Comparison of ENCODE assay signal across 8 cellular contexts in the genomic region with DNA sequence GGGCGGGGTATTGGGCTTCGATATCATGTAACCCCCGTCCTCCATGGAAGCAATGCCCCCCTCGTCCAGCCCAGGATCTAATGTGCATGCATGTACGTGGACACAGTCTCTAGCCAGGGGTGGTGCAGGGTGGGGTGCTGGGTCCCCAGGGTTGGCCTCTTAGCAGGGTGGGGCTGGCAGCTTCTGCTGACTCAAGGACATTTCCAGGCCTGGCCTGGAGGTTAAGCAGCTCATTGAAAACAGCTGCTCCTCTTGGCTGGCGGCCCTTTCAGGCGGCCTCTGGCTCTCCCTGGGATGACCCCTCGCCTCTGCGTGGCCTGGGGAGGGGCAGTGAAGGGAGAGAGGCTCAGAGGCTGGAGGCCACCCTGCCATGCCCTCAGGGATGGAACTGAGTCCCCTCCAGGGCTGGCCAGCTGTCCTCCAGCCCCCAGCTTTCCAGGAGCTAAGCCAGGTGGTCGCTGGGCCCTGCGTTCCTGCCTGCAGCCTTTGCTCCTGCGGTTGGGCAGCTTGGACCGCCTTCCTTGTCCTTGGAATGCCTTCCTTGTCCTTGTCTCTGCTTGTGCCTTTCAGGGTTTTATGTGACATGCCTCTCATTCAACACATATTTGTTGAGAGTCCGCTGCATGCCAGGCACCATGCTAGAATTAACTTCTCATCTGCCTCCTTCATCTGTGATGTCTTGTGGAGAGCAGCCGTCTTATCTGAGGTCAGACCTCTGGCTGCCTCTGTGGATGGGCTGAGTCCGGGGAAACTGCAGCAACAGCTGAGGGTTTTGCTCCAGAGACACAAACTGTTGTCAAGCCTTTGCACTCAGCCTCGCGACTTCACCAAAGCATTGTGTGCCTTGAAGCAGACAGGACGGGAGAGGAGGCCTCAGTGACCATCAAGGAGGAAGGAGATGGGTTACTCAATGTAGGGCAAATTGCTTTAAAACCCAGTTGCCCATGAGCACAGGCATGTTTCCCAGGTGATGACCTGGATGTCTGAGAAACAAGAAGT. TPM values are rescaled to one million over a fixed set of nuclear protein-coding genes. Genes with fewer than 3 reads are reported as not detected.
A peak's percentile ranks its signal among the peaks of the same experiment; 100 is the strongest.
DNase-seq lines count a peak whose midpoint lies in the region; ATAC-seq lines count a peak whose summit lies in the region.

No MANE protein-coding gene starts in this region.

- ATAC-seq in GM19023 (IDR thresholded peaks at IDR 0.05; ENCODE audit: unreplicated experiment) = no peak

- H3K18ac ChIP-seq in trophoblast cell (ENCODE audit: low read length) = peak overlapping the region; percentile 9

- intact Hi-C loops in head of caudate nucleus (cut with DNase I) = no loop called here

- WGBS in trophoblast cell (ENCODE audit: extremely low coverage, insufficient coverage, insufficient read length) = no CpG with 5 or more reads among the region's 19 CpGs

- H2BK120ac ChIP-seq in trophoblast cell (ENCODE audit: insufficient read depth, low read length, poor library complexity) = peak overlapping the region; percentile 27

- H4K12ac ChIP-seq in trophoblast cell (ENCODE audit: low read depth, low read length) = no peak overlapping the region

- peak overlapping the region; percentile 80 for H3K4me2 ChIP-seq in trophoblast cell (ENCODE audit: low read length)

- peak overlapping the region; percentile 75 for H3K27ac ChIP-seq in trophoblast cell (ENCODE audit: low read depth, low read length)

- H3K4me3 ChIP-seq in trophoblast cell (ENCODE audit: low read depth, low read length) = no peak overlapping the region

- peaks cover 15% of the 10 kb centered on the region for H3K79me1 ChIP-seq in trophoblast cell (ENCODE audit: low read length)

- no peaks in the 10 kb centered on the region for H3K9me3 ChIP-seq in trophoblast cell (ENCODE audit: insufficient read depth, low read depth, low read length)

- no peak overlapping the region for H2AFZ ChIP-seq in trophoblast cell (ENCODE audit: insufficient read depth, low read length, poor library complexity)

- H3K27me3 ChIP-seq in trophoblast cell (ENCODE audit: insufficient read depth, low read length) = no peaks in the 10 kb centered on the region

- no peak overlapping the region for H3K4ac ChIP-seq in trophoblast cell (ENCODE audit: low read depth, low read length)

- H3K9ac ChIP-seq in trophoblast cell (ENCODE audit: low read length) = no peak overlapping the region

- peaks cover 3% of the 10 kb centered on the region for H3K79me2 ChIP-seq in trophoblast cell (ENCODE audit: control insufficient read depth, insufficient read depth, low read length, poor library complexity)

- peak overlapping the region; percentile 44 for H4K8ac ChIP-seq in trophoblast cell (ENCODE audit: low read depth, low read length)

- H3K14ac ChIP-seq in trophoblast cell (ENCODE audit: low read length) = peak overlapping the region; percentile 8

- peak overlapping the region; percentile 23 for H4K91ac ChIP-seq in trophoblast cell (ENCODE audit: low read depth, low read length)

- H2BK5ac ChIP-seq in trophoblast cell (ENCODE audit: low read depth, low read length, poor library complexity) = peak overlapping the region; percentile 20

- peak; percentile 79 for DNase-seq in ELF-1 (ENCODE audit: low read depth, low spot score)
- DNase-seq in NOMO-1 treated with DMSO at 0.1 percent for 48 hours (lab: John Stamatoyannopoulos, UW; ENCODE audit: unreplicated experiment) = peak; percentile 37
- DNase-seq in fibroblast of gingiva (ENCODE audit: low read depth) = peak; percentile 84
- DNase-seq in trophoblast cell = peak; percentile 7 to 64
- no peak for DNase-seq in NCI-H524 (lab: John Stamatoyannopoulos, UW)
- no peak for DNase-seq in head of caudate nucleus
- DNase-seq in DMS79 (lab: John Stamatoyannopoulos, UW) = no peak

- H3K23ac ChIP-seq in trophoblast cell (ENCODE audit: low read length) = no peak overlapping the region

- H2BK12ac ChIP-seq in trophoblast cell (ENCODE audit: low read length) = no peak overlapping the region

- peaks cover 29 to 34% of the 10 kb centered on the region in 2 experiments for H3K4me1 ChIP-seq in trophoblast cell (ENCODE audit: control insufficient read depth in 1 of 2, insufficient read depth in 2 of 2, low read length in 2 of 2)

- no peak overlapping the region for H2AK5ac ChIP-seq in trophoblast cell (ENCODE audit: low read length)

- H3K36me3 ChIP-seq in trophoblast cell (ENCODE audit: control insufficient read depth in 1 of 2, insufficient read depth in 2 of 2, low read length in 2 of 2) = peaks cover 2 to 13% of the 10 kb centered on the region in 2 experiments

RNA-seq across cellular contexts. Expression of a gene that starts 26.7 kb away (rescaled TPM):
- 70.3 and 73.6 TPM in 2 replicates for polyA plus RNA-seq in trophoblast cell (2013)

Comparison
In these comparisons a context has a peak if more than half of its experiments do, and no peak if none do; other contexts are left out.
1. DNase-seq: peak in ELF-1 (single experiment), NOMO-1 treated with DMSO at 0.1 percent for 48 hours (single experiment), fibroblast of gingiva (single experiment) and trophoblast cell (2 of 2); none in NCI-H524 (0 of 2), head of caudate nucleus (0 of 42) and DMS79 (single experiment).